In the genomic region with DNA sequence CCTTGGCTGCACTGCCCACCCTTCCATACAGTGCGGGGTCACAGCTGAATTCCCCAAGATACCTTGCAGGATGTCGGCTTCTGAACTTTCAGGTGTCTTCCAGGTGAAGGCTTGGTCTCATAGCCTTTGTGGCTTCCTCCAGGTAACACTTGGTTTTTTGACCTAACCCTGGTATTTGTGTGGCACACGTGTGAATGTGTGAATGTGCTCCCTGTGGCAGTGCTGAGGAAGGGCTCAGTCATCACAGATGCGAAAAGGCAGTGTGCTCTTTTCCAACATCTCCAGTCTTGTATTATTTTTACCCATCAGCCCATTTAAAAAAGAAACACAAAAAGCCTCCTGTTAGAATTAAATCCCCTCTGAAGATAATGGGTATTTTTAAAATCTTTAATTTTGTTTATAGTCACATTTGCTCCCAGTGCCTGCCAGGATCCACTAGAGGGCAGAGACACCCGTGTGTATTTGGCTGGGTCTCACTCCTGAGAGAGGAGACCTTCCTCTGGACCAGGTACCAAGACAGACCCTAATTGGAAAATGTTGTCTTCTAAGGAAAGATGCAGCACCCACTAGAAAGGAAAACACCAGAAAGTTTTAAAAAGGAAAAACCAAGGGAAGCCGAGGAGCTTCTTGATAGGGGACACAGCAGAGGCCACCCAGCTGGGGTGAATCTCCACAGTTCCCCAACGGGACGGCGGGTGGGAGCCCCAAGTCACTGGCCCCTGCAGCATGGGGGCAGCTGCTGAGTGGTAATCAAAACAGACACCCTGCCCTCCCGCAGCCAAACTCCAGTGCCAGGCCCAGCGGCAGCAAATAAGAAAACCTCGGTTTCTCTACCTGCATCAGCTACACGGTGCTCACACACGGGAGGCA, we compare ENCODE assay signal across 10 cellular contexts. TPM values are rescaled to one million over a fixed set of nuclear protein-coding genes. Genes with fewer than 3 reads are reported as not detected.
DNase-seq lines count a peak whose midpoint lies in the region; ATAC-seq, FAIRE-seq and TF ChIP-seq lines count a peak whose summit lies in the region.
"Had no signal": no experiment of that assay in that cellular context is flagged by ENCODE, and none has a peak within 500 bp of the region (broad histone marks: within the 10 kb centered on the region; RNA-seq: fewer than 3 reads in every experiment).

No MANE protein-coding gene starts in this region.

- DNase-seq in NCI-H1417 (lab: John Stamatoyannopoulos, UW), result peak; percentile 13 to 61 (median 48)
- DNase-seq in NCI-H1417 treated with DMSO at 0.1 percent for 48 hours (lab: John Stamatoyannopoulos, UW), result no peak
- no peak for DNase-seq in PC-3
- no peak for DNase-seq in fibroblast of mammary gland (ENCODE audit: low read depth)
- DNase-seq in small intestine, result peak; percentile 36
- no peak for DNase-seq in stimulated activated CD4-positive, alpha-beta T cell treated with anti-CD3 and anti-CD28 coated beads, Interleukin-12 subunit alpha, Interleukin-12 subunit beta, amount 100 ng/mL, for 4 hours
- DNase-seq: activated CD4-positive, CD25-positive, alpha-beta regulatory T cell; MG63 had no signal

- intact Hi-C loops in PC-3 (cut with micrococcal nuclease), result no loop called here

- 41 to 69% (median 57%) methylated on average over 14 of the region's 14 CpGs for WGBS in small intestine, 3 donors

- no peaks in the 10 kb centered on the region for H3K4me1 ChIP-seq in PC-3 (ENCODE audit: insufficient read depth, low read length)
- H3K4me1 ChIP-seq in small intestine (ENCODE audit: control insufficient read depth in 2 of 2, insufficient read depth in 1 of 2, low read depth in 1 of 2, low read length in 1 of 2), result peaks cover 0 to 3% of the 10 kb centered on the region in 2 donors

- H3K79me2 ChIP-seq in PC-3 (ENCODE audit: low read length), result no peaks in the 10 kb centered on the region

- no peaks in the 10 kb centered on the region for H3F3A ChIP-seq in PC-3 (ENCODE audit: low read length, unreplicated experiment)

- ATAC-seq in PC-3 (no peak), HG03520 (IDR thresholded peaks at IDR 0.05; ENCODE audit: unreplicated experiment) (no peak), GM18861 (IDR thresholded peaks at IDR 0.05; ENCODE audit: unreplicated experiment) (no peak)

- H2AFZ ChIP-seq in PC-3 (ENCODE audit: low read length), result no peak overlapping the region

- H3K4me3 ChIP-seq in PC-3 (ENCODE audit: low read length) (no peak overlapping the region), fibroblast of mammary gland (ENCODE audit: control insufficient read depth, low read depth, low read length) (no peak overlapping the region), small intestine (ENCODE audit: low read depth in 1 of 2, low read length in 2 of 2) (no peak overlapping the region)
- H3K4me3 ChIP-seq: MG63 had no signal

- H3K9ac ChIP-seq in PC-3 (ENCODE audit: low read length), result no peak overlapping the region

- CTCF ChIA-PET in PC-3 (lab: Charles Lee), result no interaction called here

- H3K27ac ChIP-seq in PC-3 (ENCODE audit: low read length) (no peak overlapping the region), small intestine (ENCODE audit: low read depth in 1 of 2, low read length in 1 of 2) (no peak overlapping the region)

- H3K27me3 ChIP-seq in PC-3 (ENCODE audit: low read length) (no peaks in the 10 kb centered on the region), small intestine (ENCODE audit: control insufficient read depth in 2 of 2, insufficient read depth in 2 of 2, low read length in 2 of 2) (no peaks in the 10 kb centered on the region)
- H3K27me3 ChIP-seq: MG63 had no signal

- TF ChIP-seq CTCF in PC-3 (conservative IDR thresholded peaks at IDR 0.05; ENCODE audit: low read depth, low read length) (peak; percentile 50), fibroblast of mammary gland (conservative IDR thresholded peaks at IDR 0.05; ENCODE audit: control insufficient read depth, insufficient read depth, low read depth, low read length) (peak; percentile 23)

- H3K36me3 ChIP-seq in PC-3 (ENCODE audit: low read depth, low read length) (no peaks in the 10 kb centered on the region; the same call in 1 of the 2 replicates), small intestine (ENCODE audit: control insufficient read depth in 2 of 2, insufficient read depth in 2 of 2, low read length in 2 of 2) (no peaks in the 10 kb centered on the region)
- H3K36me3 ChIP-seq: MG63 had no signal

- POLR2A ChIA-PET in PC-3 (lab: Charles Lee; ENCODE audit: unreplicated experiment), result no interaction called here

- no peaks in the 10 kb centered on the region for H3K9me2 ChIP-seq in PC-3 (replicated peaks; ENCODE audit: low read length)

- no peaks in the 10 kb centered on the region for H4K20me1 ChIP-seq in PC-3 (ENCODE audit: low read length)

- no TSS peak for BruUV-seq in PC-3 (replicated peaks; lab: Mats Ljungman, UMichigan)

- no peak overlapping the region for H3K4me2 ChIP-seq in PC-3 (ENCODE audit: low read length)

- H3K9me3 ChIP-seq in PC-3 (ENCODE audit: low read length) (no peaks in the 10 kb centered on the region), small intestine (ENCODE audit: control insufficient read depth, low read depth) (no peaks in the 10 kb centered on the region)
- H3K9me3 ChIP-seq: MG63 had no signal

- FAIRE-seq in small intestine (lab: Jason Lieb, UNC), result no peak

RNA-seq across cellular contexts. Expression of a gene that starts 27.7 kb away (rescaled TPM):
- total RNA-seq in PC-3 (2014; rRNA removed), result 5.0 and 6.8 TPM in 2 replicates
- polyA plus RNA-seq in small intestine, result 10 to 100 TPM in 2 of 3 donors, 1 to 10 TPM in 1; 6.2 to 14.1 (median 11.9) TPM

Comparison
In these comparisons a context has a peak if more than half of its experiments do, and no peak if none do; other contexts are left out.
1. DNase-seq: peak in NCI-H1417 (3 of 3) and small intestine (single experiment); none in NCI-H1417 treated with DMSO at 0.1 percent for 48 hours (single experiment), PC-3 (single experiment), fibroblast of mammary gland (single experiment) and stimulated activated CD4-positive, alpha-beta T cell treated with anti-CD3 and anti-CD28 coated beads, Interleukin-12 subunit alpha, Interleukin-12 subunit beta, amount 100 ng/mL, for 4 hours (single experiment).